8 cellular contexts compared by ENCODE assay signal in genomic region chr17:40343126-40344119, GRCh38. TPM values are rescaled to one million over a fixed set of nuclear protein-coding genes. Genes with fewer than 3 reads are reported as not detected.
DNase-seq lines count a peak whose midpoint lies in the region; ATAC-seq lines count a peak whose summit lies in the region.

No MANE protein-coding gene starts in this region.

- H3K4me3 Mint-ChIP-seq in stimulated activated effector memory CD8-positive, alpha-beta T cell treated with anti-CD3 and anti-CD28 coated beads, Interleukin-12 subunit alpha, Interleukin-12 subunit beta, amount 100 ng/mL, for 72 hours: peak overlapping the region; percentile 71

- peaks cover 93% of the 10 kb centered on the region for H3K4me1 Mint-ChIP-seq in stimulated activated effector memory CD8-positive, alpha-beta T cell treated with anti-CD3 and anti-CD28 coated beads, Interleukin-12 subunit alpha, Interleukin-12 subunit beta, amount 100 ng/mL, for 72 hours

- H3K4me2 ChIP-seq in Karpas-422 (ENCODE audit: low read depth, low read length, poor library complexity, severe bottlenecking): peak overlapping the region; percentile 87

- no peak for DNase-seq in Karpas-422
- DNase-seq in activated naive CD4-positive, alpha-beta T cell treated with anti-CD3 and anti-CD28 coated beads, Interleukin-2, amount 50 U/mL, for 72 hours (ENCODE audit: low spot score in 2 of 2): no peak
- no peak for DNase-seq in stimulated activated effector memory CD8-positive, alpha-beta T cell treated with anti-CD3 and anti-CD28 coated beads, Interleukin-12 subunit alpha, Interleukin-12 subunit beta, amount 100 ng/mL, for 72 hours (ENCODE audit: low spot score in 2 of 2)
- DNase-seq in stimulated activated CD8-positive, alpha-beta memory T cell treated with anti-CD3 and anti-CD28 coated beads, Interleukin-4, amount 100 ng/mL, for 48 hours: no peak

- peak overlapping the region; percentile 50 to 71 for H3K27ac Mint-ChIP-seq in activated naive CD4-positive, alpha-beta T cell treated with anti-CD3 and anti-CD28 coated beads, Interleukin-2, amount 50 U/mL, for 72 hours
- peak overlapping the region; percentile 88 for H3K27ac Mint-ChIP-seq in stimulated activated effector memory CD8-positive, alpha-beta T cell treated with anti-CD3 and anti-CD28 coated beads, Interleukin-12 subunit alpha, Interleukin-12 subunit beta, amount 100 ng/mL, for 72 hours

- H3K27me3 ChIP-seq in Karpas-422 (ENCODE audit: low read length): no peaks in the 10 kb centered on the region
- H3K27me3 ChIP-seq in iPS-18a (ENCODE audit: control insufficient read depth, insufficient read depth, low read length): peaks cover 88% of the 10 kb centered on the region

- H3K9me3 ChIP-seq in Karpas-422 (ENCODE audit: low read length) (no peaks in the 10 kb centered on the region), iPS-18a (ENCODE audit: control insufficient read depth, low read depth, low read length) (no peaks in the 10 kb centered on the region)

- no peak overlapping the region for H2AFZ ChIP-seq in Karpas-422 (ENCODE audit: low read length)

- H3K9ac ChIP-seq in Karpas-422 (ENCODE audit: low read length): peak overlapping the region; percentile 76
- no peak overlapping the region for H3K9ac ChIP-seq in iPS-18a (ENCODE audit: low read length)

- H3K4me1 ChIP-seq in Karpas-422 (ENCODE audit: low read length): peaks cover 60% of the 10 kb centered on the region
- peaks cover 45% of the 10 kb centered on the region for H3K4me1 ChIP-seq in iPS-18a (ENCODE audit: control insufficient read depth, low read depth, low read length)

- peaks cover 7% of the 10 kb centered on the region; the same call in 1 of the 2 replicates for H3K79me2 ChIP-seq in Karpas-422 (ENCODE audit: low read length)

- H3K36me3 ChIP-seq in Karpas-422 (ENCODE audit: insufficient read depth, low read length): no peaks in the 10 kb centered on the region
- no peaks in the 10 kb centered on the region for H3K36me3 ChIP-seq in iPS-18a (ENCODE audit: control insufficient read depth, low read depth, low read length)

- no peaks in the 10 kb centered on the region for H3K9me3 Mint-ChIP-seq in activated naive CD4-positive, alpha-beta T cell treated with anti-CD3 and anti-CD28 coated beads, Interleukin-2, amount 50 U/mL, for 72 hours
- no peaks in the 10 kb centered on the region for H3K9me3 Mint-ChIP-seq in stimulated activated effector memory CD8-positive, alpha-beta T cell treated with anti-CD3 and anti-CD28 coated beads, Interleukin-12 subunit alpha, Interleukin-12 subunit beta, amount 100 ng/mL, for 72 hours

- H3K27ac ChIP-seq in Karpas-422 (ENCODE audit: low read length): peak overlapping the region; percentile 58
- no peak overlapping the region for H3K27ac ChIP-seq in iPS-18a (ENCODE audit: low read length)

- H3K4me3 ChIP-seq in Karpas-422 (ENCODE audit: low read length) (peak overlapping the region; percentile 86; the same call in 1 of the 2 replicates), iPS-18a (ENCODE audit: low read length) (peak overlapping the region; percentile 63)

- ATAC-seq in activated naive CD4-positive, alpha-beta T cell treated with anti-CD3 and anti-CD28 coated beads, Interleukin-2, amount 50 U/mL, for 72 hours: no peak
- no peak for ATAC-seq in stimulated activated effector memory CD8-positive, alpha-beta T cell treated with anti-CD3 and anti-CD28 coated beads, Interleukin-12 subunit alpha, Interleukin-12 subunit beta, amount 100 ng/mL, for 72 hours
- ATAC-seq in GM21717 (IDR thresholded peaks at IDR 0.05; ENCODE audit: unreplicated experiment) (no peak), GM21447 (IDR thresholded peaks at IDR 0.05; ENCODE audit: unreplicated experiment) (no peak), HG03196 (IDR thresholded peaks at IDR 0.05; ENCODE audit: unreplicated experiment) (no peak)

- peaks cover 22% of the 10 kb centered on the region; the same call in 1 of the 2 replicates for H4K20me1 ChIP-seq in Karpas-422 (ENCODE audit: insufficient read depth, low read depth, low read length)

- H3K9me2 ChIP-seq in Karpas-422 (replicated peaks; ENCODE audit: insufficient read depth, low read length): no peaks in the 10 kb centered on the region

- peaks cover 0 to 6% of the 10 kb centered on the region in 2 donors for H3K36me3 Mint-ChIP-seq in activated naive CD4-positive, alpha-beta T cell treated with anti-CD3 and anti-CD28 coated beads, Interleukin-2, amount 50 U/mL, for 72 hours
- H3K36me3 Mint-ChIP-seq in stimulated activated effector memory CD8-positive, alpha-beta T cell treated with anti-CD3 and anti-CD28 coated beads, Interleukin-12 subunit alpha, Interleukin-12 subunit beta, amount 100 ng/mL, for 72 hours: peaks cover 92% of the 10 kb centered on the region

RNA-seq across cellular contexts. Expression of gene GJD3, which starts 21.1 kb away (rescaled TPM):
- total RNA-seq in Karpas-422 (2014; rRNA removed; shearing (Covaris generic); ENCODE audit: low replicate concordance): not detected in 2 replicates
- not detected for total RNA-seq in activated naive CD4-positive, alpha-beta T cell treated with anti-CD3 and anti-CD28 coated beads, Interleukin-2, amount 50 U/mL, for 72 hours

RNA-seq across cellular contexts. Expression of gene RARA, which starts 34.4 kb away (rescaled TPM):
- 21.8 and 22.3 TPM in 2 replicates for total RNA-seq in Karpas-422 (2014; rRNA removed; shearing (Covaris generic); ENCODE audit: low replicate concordance)
- 10 to 100 TPM; 21.0 to 23.0 TPM for total RNA-seq in activated naive CD4-positive, alpha-beta T cell treated with anti-CD3 and anti-CD28 coated beads, Interleukin-2, amount 50 U/mL, for 72 hours

RNA-seq across cellular contexts. Expression of gene CDC6, which starts 55.7 kb away (rescaled TPM):
- total RNA-seq in Karpas-422 (2014; rRNA removed; shearing (Covaris generic); ENCODE audit: low replicate concordance): 14.6 and 16.4 TPM in 2 replicates
- total RNA-seq in activated naive CD4-positive, alpha-beta T cell treated with anti-CD3 and anti-CD28 coated beads, Interleukin-2, amount 50 U/mL, for 72 hours: 10 to 100 TPM; 81.8 to 86.7 TPM
